15 cellular contexts compared by ENCODE assay signal in the genomic region with DNA sequence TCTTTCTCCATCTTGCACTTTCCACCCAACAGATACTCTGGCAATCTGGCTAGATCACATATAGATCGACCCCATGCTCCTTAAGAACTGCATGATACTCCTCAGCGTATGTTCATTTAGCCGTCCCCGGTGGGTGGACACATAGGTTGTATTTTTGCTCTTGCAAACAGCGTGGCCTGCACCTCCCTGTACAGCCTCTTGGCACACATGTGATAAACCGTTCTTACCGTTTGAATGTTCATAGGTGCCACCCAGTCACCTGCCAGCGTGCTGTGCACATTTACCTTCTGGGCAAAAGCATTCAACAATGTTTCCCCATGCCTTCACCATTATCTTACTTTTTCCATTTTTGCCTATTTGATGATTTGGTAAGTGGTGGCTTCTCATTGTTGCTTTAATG. TPM values are rescaled to one million over a fixed set of nuclear protein-coding genes. Genes with fewer than 3 reads are reported as not detected.
A peak's percentile ranks its signal among the peaks of the same experiment; 100 is the strongest.
DNase-seq lines count a peak whose midpoint lies in the region; ATAC-seq and TF ChIP-seq lines count a peak whose summit lies in the region.
"Had no signal": no experiment of that assay in that cellular context is flagged by ENCODE, and none has a peak within 500 bp of the region (broad histone marks: within the 10 kb centered on the region; RNA-seq: fewer than 3 reads in every experiment).

No MANE protein-coding gene starts in this region.

- H3K27me3 Mint-ChIP-seq in activated CD4-positive, alpha-beta T cell treated with anti-CD3 and anti-CD28 coated beads, Interleukin-2, amount 10 ng/mL, durations not matched to agents 7 days and 5 days, result no peaks in the 10 kb centered on the region
- no peaks in the 10 kb centered on the region for H3K27me3 Mint-ChIP-seq in CD4-positive, alpha-beta T cell
- no peaks in the 10 kb centered on the region for H3K27me3 Mint-ChIP-seq in T-helper 17 cell

- H3K27ac Mint-ChIP-seq in activated CD4-positive, alpha-beta T cell treated with anti-CD3 and anti-CD28 coated beads, Interleukin-2, amount 10 ng/mL, durations not matched to agents 7 days and 5 days, result peak overlapping the region; percentile 91
- H3K27ac Mint-ChIP-seq in CD4-positive, alpha-beta T cell, result peak overlapping the region; percentile 73
- H3K27ac Mint-ChIP-seq in T-helper 17 cell, result peak overlapping the region; percentile 89

- no peak overlapping the region for H3K27ac ChIP-seq in CD4-positive, alpha-beta T cell (ENCODE audit: low read depth, low read length)

- no peaks in the 10 kb centered on the region for H3K36me3 Mint-ChIP-seq in activated CD4-positive, alpha-beta T cell treated with anti-CD3 and anti-CD28 coated beads, Interleukin-2, amount 10 ng/mL, durations not matched to agents 7 days and 5 days (ENCODE audit: low read depth)
- no peaks in the 10 kb centered on the region for H3K36me3 Mint-ChIP-seq in CD4-positive, alpha-beta T cell (ENCODE audit: low read depth)
- H3K36me3 Mint-ChIP-seq in T-helper 17 cell (ENCODE audit: low read depth), result no peaks in the 10 kb centered on the region

- peaks cover 27% of the 10 kb centered on the region for H3K4me1 ChIP-seq in mucosa of descending colon (ENCODE audit: low read depth)

- POLR2A ChIA-PET in activated CD4-positive, alpha-beta T cell treated with anti-CD3 and anti-CD28 coated beads, Interleukin-2, amount 10 ng/mL, durations not matched to agents 7 days and 5 days (lab: Charles Lee), result interaction anchor here (0.6 kb wide), 1 partner anchor 88 kb away, joined by 6 read pairs; no protein-coding TSS in a partner anchor
- POLR2A ChIA-PET in CD4-positive, alpha-beta T cell (lab: Charles Lee), result interaction anchor here (0.8 to 1.6 kb wide), 5 partner anchors 8 to 99 kb away, joined by 3 to 12 read pairs (median 4); no protein-coding TSS in a partner anchor

- no peaks in the 10 kb centered on the region for H3K9me3 Mint-ChIP-seq in activated CD4-positive, alpha-beta T cell treated with anti-CD3 and anti-CD28 coated beads, Interleukin-2, amount 10 ng/mL, durations not matched to agents 7 days and 5 days
- no peaks in the 10 kb centered on the region for H3K9me3 Mint-ChIP-seq in CD4-positive, alpha-beta T cell

- TF ChIP-seq CTCF in CD4-positive, alpha-beta T cell (IDR thresholded peaks at IDR 0.05), result no peak
- TF ChIP-seq CTCF in mucosa of descending colon (IDR thresholded peaks at IDR 0.05), result no peak

- no peak overlapping the region for H3K4me3 ChIP-seq in mucosa of descending colon

- ATAC-seq in CD4-positive, alpha-beta T cell (ENCODE audit: poor library complexity), result no peak
- ATAC-seq in T-helper 17 cell (no peak), mucosa of descending colon (peak; percentile 54), GM18519 (IDR thresholded peaks at IDR 0.05; ENCODE audit: low FRiP score, unreplicated experiment) (no peak)

- intact Hi-C loops in CD4-positive, alpha-beta T cell (cut with DNase I, micrococcal nuclease), result no loop called here
- intact Hi-C loops in mucosa of descending colon (cut with DNase I, micrococcal nuclease), result loop anchor here (10.0 kb wide), 2 partner anchors 82 to 92 kb away; a partner anchor contains a TSS

- no peaks in the 10 kb centered on the region for H3K27me3 ChIP-seq in CD4-positive, alpha-beta T cell (ENCODE audit: control insufficient read depth, insufficient read depth, low read length)

- no peak overlapping the region for H3K4me3 Mint-ChIP-seq in activated CD4-positive, alpha-beta T cell treated with anti-CD3 and anti-CD28 coated beads, Interleukin-2, amount 10 ng/mL, durations not matched to agents 7 days and 5 days
- H3K4me3 Mint-ChIP-seq in CD4-positive, alpha-beta T cell, result peak overlapping the region; percentile 7
- no peak overlapping the region for H3K4me3 Mint-ChIP-seq in T-helper 17 cell

- peaks cover 63% of the 10 kb centered on the region for H3K4me1 Mint-ChIP-seq in activated CD4-positive, alpha-beta T cell treated with anti-CD3 and anti-CD28 coated beads, Interleukin-2, amount 10 ng/mL, durations not matched to agents 7 days and 5 days
- peaks cover 37% of the 10 kb centered on the region for H3K4me1 Mint-ChIP-seq in CD4-positive, alpha-beta T cell (ENCODE audit: low read depth)
- peaks cover 31% of the 10 kb centered on the region for H3K4me1 Mint-ChIP-seq in T-helper 17 cell

- CTCF ChIA-PET in activated CD4-positive, alpha-beta T cell treated with anti-CD3 and anti-CD28 coated beads, Interleukin-2, amount 10 ng/mL, durations not matched to agents 7 days and 5 days (lab: Charles Lee), result interaction anchor here (0.7 to 1.9 kb wide), 4 partner anchors 29 to 298 kb away, joined by 3 to 11 read pairs (median 4); no protein-coding TSS in a partner anchor
- CTCF ChIA-PET in CD4-positive, alpha-beta T cell (lab: Charles Lee), result interaction anchor here (1.1 kb wide), 1 partner anchor 309 kb away, joined by 5 read pairs; no protein-coding TSS in a partner anchor

- no peaks in the 10 kb centered on the region for H3K36me3 ChIP-seq in mucosa of descending colon (ENCODE audit: low read depth)

- H3K9me3 ChIP-seq in CD4-positive, alpha-beta T cell (ENCODE audit: control insufficient read depth, low read length), result no peaks in the 10 kb centered on the region
- H3K9me3 ChIP-seq in T-helper 17 cell (ENCODE audit: control insufficient read depth, low read length, poor library complexity, severe bottlenecking), result no peaks in the 10 kb centered on the region
- no peaks in the 10 kb centered on the region for H3K9me3 ChIP-seq in mucosa of descending colon

- DNase-seq in activated CD4-positive, alpha-beta T cell treated with anti-CD3 and anti-CD28 coated beads, Interleukin-2, amount 10 ng/mL, durations not matched to agents 7 days and 5 days, result no peak
- no peak for DNase-seq in activated CD4-positive, alpha-beta T cell treated with anti-CD3 and anti-CD28 coated beads, Interleukin-2, amount 50 U/mL, for 1 hour
- DNase-seq in CD4-positive, alpha-beta T cell, result no peak
- DNase-seq in T-helper 17 cell (no peak), mucosa of descending colon (peak in 2 of 3 donors; percentile 51), activated gamma-delta T cell (lab: John Stamatoyannopoulos, UW) (no peak), NCI-H226 (no peak)
- DNase-seq: NCI-H1092 treated with DMSO at 0.1 percent for 48 hours, NCI-H1694, NCI-H446, SHP77 treated with DMSO at 0.1 percent for 48 hours had no signal

RNA-seq across cellular contexts. Expression of a gene that starts 6.2 kb away (rescaled TPM):
- not detected for total RNA-seq in activated CD4-positive, alpha-beta T cell treated with anti-CD3 and anti-CD28 coated beads, Interleukin-2, amount 10 ng/mL, durations not matched to agents 7 days and 5 days
- total RNA-seq in CD4-positive, alpha-beta T cell, result not detected
- not detected for total RNA-seq in T-helper 17 cell
- total RNA-seq in mucosa of descending colon, result not detected
- total RNA-seq: A673, Daoy, M059J had no signal

RNA-seq across cellular contexts. Expression of a gene that starts 6.9 kb away (rescaled TPM):
- 100 to 1,000 TPM; 127 to 133 TPM for total RNA-seq in activated CD4-positive, alpha-beta T cell treated with anti-CD3 and anti-CD28 coated beads, Interleukin-2, amount 10 ng/mL, durations not matched to agents 7 days and 5 days
- total RNA-seq in CD4-positive, alpha-beta T cell, result 10 to 100 TPM; 71.3 to 71.4 TPM
- 10 to 100 TPM; 42.1 to 49.5 TPM for total RNA-seq in T-helper 17 cell
- total RNA-seq in mucosa of descending colon, result 1 to 10 TPM; 4.0 to 6.5 (median 4.1) TPM

RNA-seq across cellular contexts. Expression of a gene that starts 10.5 kb away (rescaled TPM):
- total RNA-seq in activated CD4-positive, alpha-beta T cell treated with anti-CD3 and anti-CD28 coated beads, Interleukin-2, amount 10 ng/mL, durations not matched to agents 7 days and 5 days, result not detected
- not detected for total RNA-seq in CD4-positive, alpha-beta T cell
- total RNA-seq in T-helper 17 cell (not detected), mucosa of descending colon (not detected)
- total RNA-seq: A673, Daoy, M059J had no signal

RNA-seq across cellular contexts. Expression of a gene that starts 13.4 kb away (rescaled TPM):
- not detected for total RNA-seq in activated CD4-positive, alpha-beta T cell treated with anti-CD3 and anti-CD28 coated beads, Interleukin-2, amount 10 ng/mL, durations not matched to agents 7 days and 5 days
- not detected for total RNA-seq in CD4-positive, alpha-beta T cell
- total RNA-seq in T-helper 17 cell (not detected), mucosa of descending colon (not detected)
- total RNA-seq: A673, Daoy, M059J had no signal

RNA-seq across cellular contexts. Expression of a gene that starts 18.2 kb away (rescaled TPM):
- total RNA-seq in activated CD4-positive, alpha-beta T cell treated with anti-CD3 and anti-CD28 coated beads, Interleukin-2, amount 10 ng/mL, durations not matched to agents 7 days and 5 days, result not detected
- not detected for total RNA-seq in CD4-positive, alpha-beta T cell
- not detected for total RNA-seq in T-helper 17 cell
- total RNA-seq in mucosa of descending colon, result not detected
- total RNA-seq: A673, Daoy, M059J had no signal

Comparison
In these comparisons a context has a peak if more than half of its experiments do, and no peak if none do; other contexts are left out.
1. DNase-seq: peak in mucosa of descending colon (2 of 3); none in activated CD4-positive, alpha-beta T cell treated with anti-CD3 and anti-CD28 coated beads, Interleukin-2, amount 10 ng/mL, durations not matched to agents 7 days and 5 days (single experiment), activated CD4-positive, alpha-beta T cell treated with anti-CD3 and anti-CD28 coated beads, Interleukin-2, amount 50 U/mL, for 1 hour (single experiment), CD4-positive, alpha-beta T cell (0 of 10), T-helper 17 cell (0 of 3), activated gamma-delta T cell (single experiment) and NCI-H226 (single experiment).
2. RNA of a gene that starts 6.9 kb away (total RNA-seq): 127 to 133 TPM in activated CD4-positive, alpha-beta T cell treated with anti-CD3 and anti-CD28 coated beads, Interleukin-2, amount 10 ng/mL, durations not matched to agents 7 days and 5 days, 71.3 to 71.4 TPM in CD4-positive, alpha-beta T cell and 42.1 to 49.5 TPM in T-helper 17 cell; 4.0 to 6.5 TPM in mucosa of descending colon; every median in the first group is over 4 times any median in the second.
3. intact Hi-C loops: an anchor here in mucosa of descending colon (10.0 kb wide); none called in CD4-positive, alpha-beta T cell.
4. Peak in every context shown above with its lines, with median percentiles within 50 percentile points of each other: H3K27ac Mint-ChIP-seq.